11 cellular contexts compared by ENCODE assay signal in the genomic region with DNA sequence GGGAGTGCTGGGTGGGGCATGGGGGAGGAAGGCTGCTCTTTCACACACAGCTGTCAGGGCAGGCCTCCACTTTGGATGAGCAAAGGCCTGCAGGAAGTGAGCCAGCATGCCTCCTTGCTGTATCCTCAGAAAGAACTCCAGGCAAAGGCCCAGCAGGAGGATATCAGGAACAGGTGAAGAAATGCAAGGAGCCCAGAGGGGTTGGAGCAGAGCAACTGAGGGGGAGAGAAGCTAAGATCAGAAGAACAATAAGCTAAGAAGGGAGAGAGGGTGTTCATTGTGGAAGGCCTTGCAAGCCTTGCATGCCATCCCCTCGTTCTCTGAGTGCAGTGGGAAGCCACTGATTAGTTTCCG.
DNase-seq lines count a peak whose midpoint lies in the region; ATAC-seq and TF ChIP-seq lines count a peak whose summit lies in the region.
"Had no signal": no experiment of that assay in that cellular context is flagged by ENCODE, and none has a peak within 500 bp of the region (broad histone marks: within the 10 kb centered on the region; RNA-seq: fewer than 3 reads in every experiment).

No MANE protein-coding gene starts in this region.

- H3K27me3 ChIP-seq in WERI-Rb-1 (ENCODE audit: insufficient read depth, low read depth, severe bottlenecking) = no peaks in the 10 kb centered on the region
- H3K27me3 ChIP-seq in iPS-20b (ENCODE audit: insufficient read depth, low read length) = no peaks in the 10 kb centered on the region
- H3K27me3 ChIP-seq in upper lobe of right lung = no peaks in the 10 kb centered on the region

- H3K27ac ChIP-seq in WERI-Rb-1 (no peak overlapping the region), iPS-20b (ENCODE audit: low read length) (peak overlapping the region; percentile 7), upper lobe of right lung (peak overlapping the region; percentile 42)

- H3K27me3 Mint-ChIP-seq in activated naive CD8-positive, alpha-beta T cell = no peaks in the 10 kb centered on the region
- no peaks in the 10 kb centered on the region for H3K27me3 Mint-ChIP-seq in activated naive CD8-positive, alpha-beta T cell treated with anti-CD3 and anti-CD28 coated beads, Interleukin-2, amount 50 U/mL, for 24 hours
- H3K27me3 Mint-ChIP-seq: activated T-helper 17 cell treated with anti-CD3 and anti-CD28 coated beads, Interleukin-2, amount 50 U/mL, for 72 hours; T-cell had no signal

- H3K36me3 Mint-ChIP-seq in activated naive CD8-positive, alpha-beta T cell = peaks cover 21% of the 10 kb centered on the region
- H3K36me3 Mint-ChIP-seq in activated naive CD8-positive, alpha-beta T cell treated with anti-CD3 and anti-CD28 coated beads, Interleukin-2, amount 50 U/mL, for 24 hours (ENCODE audit: low read depth) = peaks cover 45% of the 10 kb centered on the region

- DNase-seq in activated naive CD8-positive, alpha-beta T cell treated with anti-CD3 and anti-CD28 coated beads, Interleukin-2, amount 50 U/mL, for 24 hours = no peak
- DNase-seq in WERI-Rb-1 (peak; percentile 19), upper lobe of right lung (no peak), activated gamma-delta T cell (lab: John Stamatoyannopoulos, UW) (no peak), anterior cingulate cortex (lab: John Stamatoyannopoulos, UW) (no peak), NCI-H2227 treated with DMSO at 0.1 percent for 48 hours (lab: John Stamatoyannopoulos, UW) (no peak)
- DNase-seq: stimulated activated naive CD4-positive, alpha-beta T cell treated with Interleukin-2 at 50 U/mL for 16 hours; T-cell had no signal

- TF ChIP-seq CTCF in WERI-Rb-1 (IDR thresholded peaks at IDR 0.05; ENCODE audit: low read depth, low read length) (no peak), upper lobe of right lung (IDR thresholded peaks at IDR 0.05) (no peak)

- H3K4me3 ChIP-seq in WERI-Rb-1 (ENCODE audit: low read depth, low read length) = no peak overlapping the region
- no peak overlapping the region; the same call in 1 of the 2 replicates for H3K4me3 ChIP-seq in iPS-20b (ENCODE audit: low read length)
- no peak overlapping the region for H3K4me3 ChIP-seq in upper lobe of right lung

- no peaks in the 10 kb centered on the region for H3K9me3 ChIP-seq in WERI-Rb-1 (ENCODE audit: severe bottlenecking)
- no peaks in the 10 kb centered on the region for H3K9me3 ChIP-seq in iPS-20b (ENCODE audit: insufficient read depth, low read depth, low read length)
- no peaks in the 10 kb centered on the region for H3K9me3 ChIP-seq in upper lobe of right lung

- H3K27ac Mint-ChIP-seq in activated naive CD8-positive, alpha-beta T cell = peak overlapping the region; percentile 34
- H3K27ac Mint-ChIP-seq in activated naive CD8-positive, alpha-beta T cell treated with anti-CD3 and anti-CD28 coated beads, Interleukin-2, amount 50 U/mL, for 24 hours = no peak overlapping the region
- H3K27ac Mint-ChIP-seq: activated T-helper 17 cell treated with anti-CD3 and anti-CD28 coated beads, Interleukin-2, amount 50 U/mL, for 72 hours; T-cell had no signal

- H3K4me1 ChIP-seq in iPS-20b (ENCODE audit: insufficient read depth, low read length) (peaks cover 24% of the 10 kb centered on the region), upper lobe of right lung (peaks cover 20% of the 10 kb centered on the region)

- ATAC-seq in activated naive CD8-positive, alpha-beta T cell treated with anti-CD3 and anti-CD28 coated beads, Interleukin-2, amount 50 U/mL, for 24 hours = no peak
- ATAC-seq in upper lobe of right lung = peak; percentile 40
- ATAC-seq: activated T-helper 17 cell treated with anti-CD3 and anti-CD28 coated beads, Interleukin-2, amount 50 U/mL, for 72 hours; T-cell had no signal

- intact Hi-C loops in upper lobe of right lung (cut with DNase I) = no loop called here

- peak overlapping the region; percentile 36; the same call in 1 of the 2 replicates for H3K9ac ChIP-seq in iPS-20b (ENCODE audit: low read depth, low read length)

- no peak overlapping the region for H3K4me3 Mint-ChIP-seq in activated naive CD8-positive, alpha-beta T cell
- no peak overlapping the region for H3K4me3 Mint-ChIP-seq in activated naive CD8-positive, alpha-beta T cell treated with anti-CD3 and anti-CD28 coated beads, Interleukin-2, amount 50 U/mL, for 24 hours
- H3K4me3 Mint-ChIP-seq: activated T-helper 17 cell treated with anti-CD3 and anti-CD28 coated beads, Interleukin-2, amount 50 U/mL, for 72 hours; T-cell had no signal

- peaks cover 44% of the 10 kb centered on the region for H3K4me1 Mint-ChIP-seq in activated naive CD8-positive, alpha-beta T cell (ENCODE audit: low read depth)
- peaks cover 42% of the 10 kb centered on the region for H3K4me1 Mint-ChIP-seq in activated naive CD8-positive, alpha-beta T cell treated with anti-CD3 and anti-CD28 coated beads, Interleukin-2, amount 50 U/mL, for 24 hours

- no peaks in the 10 kb centered on the region for H3K9me3 Mint-ChIP-seq in activated naive CD8-positive, alpha-beta T cell (ENCODE audit: low read depth)
- H3K9me3 Mint-ChIP-seq in activated naive CD8-positive, alpha-beta T cell treated with anti-CD3 and anti-CD28 coated beads, Interleukin-2, amount 50 U/mL, for 24 hours = no peaks in the 10 kb centered on the region
- H3K9me3 Mint-ChIP-seq: activated T-helper 17 cell treated with anti-CD3 and anti-CD28 coated beads, Interleukin-2, amount 50 U/mL, for 72 hours; T-cell had no signal

- no peaks in the 10 kb centered on the region for H3K36me3 ChIP-seq in WERI-Rb-1
- H3K36me3 ChIP-seq in iPS-20b (ENCODE audit: insufficient read depth, low read depth, low read length) = no peaks in the 10 kb centered on the region
- no peaks in the 10 kb centered on the region for H3K36me3 ChIP-seq in upper lobe of right lung
